ENCODE assay signal across 1 cellular context in genomic region chr16:69823831-69824563, GRCh38.
TF ChIP-seq lines count a peak whose summit lies in the region.

No MANE protein-coding gene starts in this region.

TF ChIP-seq in HepG2, 621 proteins besides CTCF, POLR2A, EP300 and RAD21 (continued from another document and continues in another):
- no peak for TF ChIP-seq HOXA9 (CRISPR knock-in tag; IDR thresholded peaks at IDR 0.05; ENCODE audit: borderline replicate concordance)
- no peak for TF ChIP-seq ZNF224 (CRISPR knock-in tag; IDR thresholded peaks at IDR 0.05)
- TF ChIP-seq, protein P1, sequence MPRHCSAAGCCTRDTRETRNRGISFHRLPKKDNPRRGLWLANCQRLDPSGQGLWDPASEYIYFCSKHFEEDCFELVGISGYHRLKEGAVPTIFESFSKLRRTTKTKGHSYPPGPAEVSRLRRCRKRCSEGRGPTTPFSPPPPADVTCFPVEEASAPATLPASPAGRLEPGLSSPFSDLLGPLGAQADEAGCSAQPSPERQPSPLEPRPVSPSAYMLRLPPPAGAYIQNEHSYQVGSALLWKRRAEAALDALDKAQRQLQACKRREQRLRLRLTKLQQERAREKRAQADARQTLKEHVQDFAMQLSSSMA (CRISPR knock-in tag; IDR thresholded peaks at IDR 0.05), result no peak
- no peak for TF ChIP-seq ZNF678 (CRISPR knock-in tag; IDR thresholded peaks at IDR 0.05)
- TF ChIP-seq NR2F1 (CRISPR knock-in tag; IDR thresholded peaks at IDR 0.05), result peak; percentile 40 to 60; a peak in 1 of 4 replicates
- TF ChIP-seq ZNF557 (CRISPR knock-in tag; IDR thresholded peaks at IDR 0.05), result no peak
- peak; percentile 31; the same call in 1 of the 2 replicates for TF ChIP-seq HMG20A (CRISPR knock-in tag; IDR thresholded peaks at IDR 0.05; ENCODE audit: borderline replicate concordance)
- TF ChIP-seq KDM1A (CRISPR knock-in tag; IDR thresholded peaks at IDR 0.05), result no peak
- TF ChIP-seq ZNF274 (CRISPR knock-in tag; IDR thresholded peaks at IDR 0.05), result no peak
- no peak for TF ChIP-seq MIER2 (CRISPR knock-in tag; IDR thresholded peaks at IDR 0.05)
- no peak for TF ChIP-seq ETV5 (CRISPR knock-in tag; IDR thresholded peaks at IDR 0.05; ENCODE audit: borderline replicate concordance)
- TF ChIP-seq SMAD3 (CRISPR knock-in tag; IDR thresholded peaks at IDR 0.05), result no peak
- no peak for TF ChIP-seq ZNF234 (CRISPR knock-in tag; conservative IDR thresholded peaks at IDR 0.05)
- TF ChIP-seq SNAPC5 (CRISPR knock-in tag; IDR thresholded peaks at IDR 0.05; ENCODE audit: borderline replicate concordance), result no peak
- no peak for TF ChIP-seq ZNF275 (CRISPR knock-in tag; IDR thresholded peaks at IDR 0.05; ENCODE audit: borderline replicate concordance)
- TF ChIP-seq KLF6 (CRISPR knock-in tag; IDR thresholded peaks at IDR 0.05), result no peak
- no peak for TF ChIP-seq TBL1XR1 (IDR thresholded peaks at IDR 0.05; ENCODE audit: borderline replicate concordance, low read length, partially characterized antibody)
- TF ChIP-seq ZBTB25 (CRISPR knock-in tag; IDR thresholded peaks at IDR 0.05), result 0 out of 2 replicates have a peak, but pooled peaks have one; percentile 21
- TF ChIP-seq ZZZ3 (CRISPR knock-in tag; IDR thresholded peaks at IDR 0.05; ENCODE audit: borderline replicate concordance), result no peak
- TF ChIP-seq ZNF484 (CRISPR knock-in tag; IDR thresholded peaks at IDR 0.05; ENCODE audit: borderline replicate concordance, low read depth), result no peak
- TF ChIP-seq E2F5 (CRISPR knock-in tag; conservative IDR thresholded peaks at IDR 0.05), result no peak
- no peak for TF ChIP-seq RFX3 (CRISPR knock-in tag; IDR thresholded peaks at IDR 0.05)
- no peak for TF ChIP-seq KDM2A (CRISPR knock-in tag; IDR thresholded peaks at IDR 0.05; ENCODE audit: borderline replicate concordance, low read depth)
- TF ChIP-seq ZFP36L1 (CRISPR knock-in tag; IDR thresholded peaks at IDR 0.05), result no peak
- TF ChIP-seq ZNF629 (CRISPR knock-in tag; conservative IDR thresholded peaks at IDR 0.05), result no peak
- TF ChIP-seq RXRA (CRISPR knock-in tag; IDR thresholded peaks at IDR 0.05), result peak; percentile 71; the same call in 1 of the 2 replicates
- no peak for TF ChIP-seq MNT (IDR thresholded peaks at IDR 0.05)
- TF ChIP-seq ZSCAN29 (CRISPR knock-in tag; conservative IDR thresholded peaks at IDR 0.05), result 0 out of 2 replicates have a peak, but pooled peaks have one; percentile 39
- no peak for TF ChIP-seq SALL2 (CRISPR knock-in tag; IDR thresholded peaks at IDR 0.05)
- TF ChIP-seq HOMEZ (CRISPR knock-in tag; IDR thresholded peaks at IDR 0.05; ENCODE audit: low read depth), result no peak
- no peak for TF ChIP-seq FOXJ3 (CRISPR knock-in tag; IDR thresholded peaks at IDR 0.05; ENCODE audit: borderline replicate concordance)
- TF ChIP-seq ARNT2 (CRISPR knock-in tag; IDR thresholded peaks at IDR 0.05; ENCODE audit: low read depth), result no peak
- TF ChIP-seq HOXA5 (CRISPR knock-in tag; IDR thresholded peaks at IDR 0.05), result no peak
- no peak for TF ChIP-seq ZNF772 (CRISPR knock-in tag; IDR thresholded peaks at IDR 0.05)
- TF ChIP-seq UBTF (CRISPR knock-in tag; IDR thresholded peaks at IDR 0.05), result peak; percentile 21; the same call in 1 of the 2 replicates
- no peak for TF ChIP-seq NRL (CRISPR knock-in tag; IDR thresholded peaks at IDR 0.05; ENCODE audit: borderline replicate concordance)
- no peak for TF ChIP-seq SP5 (CRISPR knock-in tag; IDR thresholded peaks at IDR 0.05; ENCODE audit: borderline replicate concordance, low read depth)
- no peak; the same call in 2 of the 3 replicates for TF ChIP-seq MXI1 (IDR thresholded peaks at IDR 0.05; ENCODE audit: borderline replicate concordance, low read depth, low read length)
- TF ChIP-seq ZNF292 (CRISPR knock-in tag; IDR thresholded peaks at IDR 0.05; ENCODE audit: borderline replicate concordance, low read depth), result peak; percentile 43; the same call in 1 of the 2 replicates
- no peak for TF ChIP-seq ZNF121 (CRISPR knock-in tag; IDR thresholded peaks at IDR 0.05)
- 0 out of 2 replicates have a peak, but pooled peaks have one; percentile 31 for TF ChIP-seq TGIF2 (CRISPR knock-in tag; IDR thresholded peaks at IDR 0.05)
- no peak for TF ChIP-seq NFE2L1 (CRISPR knock-in tag; IDR thresholded peaks at IDR 0.05; ENCODE audit: borderline replicate concordance)
- no peak; the same call in 1 of the 2 replicates for TF ChIP-seq ELF3 (CRISPR knock-in tag; IDR thresholded peaks at IDR 0.05)
- TF ChIP-seq, protein P2, sequence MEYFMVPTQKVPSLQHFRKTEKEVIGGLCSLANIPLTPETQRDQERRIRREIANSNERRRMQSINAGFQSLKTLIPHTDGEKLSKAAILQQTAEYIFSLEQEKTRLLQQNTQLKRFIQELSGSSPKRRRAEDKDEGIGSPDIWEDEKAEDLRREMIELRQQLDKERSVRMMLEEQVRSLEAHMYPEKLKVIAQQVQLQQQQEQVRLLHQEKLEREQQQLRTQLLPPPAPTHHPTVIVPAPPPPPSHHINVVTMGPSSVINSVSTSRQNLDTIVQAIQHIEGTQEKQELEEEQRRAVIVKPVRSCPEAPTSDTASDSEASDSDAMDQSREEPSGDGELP (IDR thresholded peaks at IDR 0.05; ENCODE audit: borderline replicate concordance, low read depth), result no peak
- TF ChIP-seq JUN (CRISPR knock-in tag; IDR thresholded peaks at IDR 0.05), result no peak
- TF ChIP-seq, protein P3, sequence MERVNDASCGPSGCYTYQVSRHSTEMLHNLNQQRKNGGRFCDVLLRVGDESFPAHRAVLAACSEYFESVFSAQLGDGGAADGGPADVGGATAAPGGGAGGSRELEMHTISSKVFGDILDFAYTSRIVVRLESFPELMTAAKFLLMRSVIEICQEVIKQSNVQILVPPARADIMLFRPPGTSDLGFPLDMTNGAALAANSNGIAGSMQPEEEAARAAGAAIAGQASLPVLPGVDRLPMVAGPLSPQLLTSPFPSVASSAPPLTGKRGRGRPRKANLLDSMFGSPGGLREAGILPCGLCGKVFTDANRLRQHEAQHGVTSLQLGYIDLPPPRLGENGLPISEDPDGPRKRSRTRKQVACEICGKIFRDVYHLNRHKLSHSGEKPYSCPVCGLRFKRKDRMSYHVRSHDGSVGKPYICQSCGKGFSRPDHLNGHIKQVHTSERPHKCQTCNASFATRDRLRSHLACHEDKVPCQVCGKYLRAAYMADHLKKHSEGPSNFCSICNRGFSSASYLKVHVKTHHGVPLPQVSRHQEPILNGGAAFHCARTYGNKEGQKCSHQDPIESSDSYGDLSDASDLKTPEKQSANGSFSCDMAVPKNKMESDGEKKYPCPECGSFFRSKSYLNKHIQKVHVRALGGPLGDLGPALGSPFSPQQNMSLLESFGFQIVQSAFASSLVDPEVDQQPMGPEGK (CRISPR knock-in tag; IDR thresholded peaks at IDR 0.05), result 0 out of 2 replicates have a peak, but pooled peaks have one; percentile 12
- no peak for TF ChIP-seq ZBED4 (CRISPR knock-in tag; IDR thresholded peaks at IDR 0.05; ENCODE audit: borderline replicate concordance)
- no peak for TF ChIP-seq MAX (IDR thresholded peaks at IDR 0.05)
- TF ChIP-seq ATF4 (CRISPR knock-in tag; IDR thresholded peaks at IDR 0.05), result no peak
